Comparison of ENCODE assay signal across 36 cellular contexts in genomic region chr6:165863801-165864200, GRCh38.
"Had no signal": no experiment of that assay in that cellular context is flagged by ENCODE, and none has a peak within 500 bp of the region (broad histone marks: within the 10 kb centered on the region; RNA-seq: fewer than 3 reads in every experiment).

No MANE protein-coding gene starts in this region.

- H3K9me3 ChIP-seq: ascending aorta, body of pancreas had no signal

- H3K4me3 ChIP-seq: ascending aorta, body of pancreas, breast epithelium had no signal

- H3K27ac Mint-ChIP-seq: activated CD4-positive, alpha-beta memory T cell treated with anti-CD3 and anti-CD28 coated beads for 36 hours; activated CD4-positive, alpha-beta T cell treated with anti-CD3 and anti-CD28 coated beads, Interleukin-2, amount 10 ng/mL, durations not matched to agents 24 days and 14 days; activated CD8-positive, alpha-beta T cell treated with anti-CD3 and anti-CD28 coated beads for 36 hours; activated naive CD4-positive, alpha-beta T cell treated with anti-CD3 and anti-CD28 coated beads, Interleukin-2, amount 10 ng/mL, durations not matched to agents 7 days and 5 days; activated naive CD4-positive, alpha-beta T cell treated with anti-CD3 and anti-CD28 coated beads, Interleukin-2, amount 50 U/mL, for 24 hours; activated naive CD8-positive, alpha-beta T cell; activated naive CD8-positive, alpha-beta T cell treated with anti-CD3 and anti-CD28 coated beads, Interleukin-2, amount 10 ng/mL, durations not matched to agents 7 days and 5 days; activated naive CD8-positive, alpha-beta T cell treated with anti-CD3 and anti-CD28 coated beads, Interleukin-2, amount 50 U/mL, for 24 hours; activated T-helper 2 cell treated with anti-CD3 and anti-CD28 coated beads, Interferon-gamma antibody, Interleukin-2, Interleukin-4, amounts not matched to agents 10 μg/mL and 5 μg/mL and 100 μg/mL, durations not matched to agents 14 hours and 24 hours and 36 hours; T-helper 1 cell treated with Interleukin-12 subunit alpha and Interleukin-12 subunit beta and Interleukin-4 antibody, amounts not matched to agents 30 μg/mL and 1 μg/mL, for 36 hours; T-helper 2 cell treated with Interferon-gamma antibody and Interleukin-4, amounts not matched to agents 5 μg/mL and 100 μg/mL, for 36 hours; WTC11 had no signal

- H3K4me1 ChIP-seq: ascending aorta, body of pancreas, breast epithelium had no signal

- DNase-seq: activated CD4-positive, alpha-beta memory T cell treated with anti-CD3 and anti-CD28 coated beads for 36 hours; activated CD4-positive, alpha-beta T cell treated with anti-CD3 and anti-CD28 coated beads for 4 hours; activated CD4-positive, alpha-beta T cell treated with anti-CD3 and anti-CD28 coated beads, Interleukin-2, amount 10 ng/mL, durations not matched to agents 24 days and 14 days; activated CD4-positive, alpha-beta T cell treated with anti-CD3 and anti-CD28 coated beads, Interleukin-2, amount 50 U/mL, for 1 hour; activated CD4-positive, alpha-beta T cell treated with anti-CD3 and anti-CD28 coated beads, Interleukin-2, amount 50 U/mL, for 4 hours; activated CD4-positive, CD25-positive, alpha-beta regulatory T cell; activated CD8-positive, alpha-beta memory T cell treated with anti-CD3 and anti-CD28 coated beads, Interleukin-2, amount 50 U/mL, for 4 hours; activated CD8-positive, alpha-beta T cell treated with anti-CD3 and anti-CD28 coated beads for 36 hours; activated effector memory CD4-positive, alpha-beta T cell treated with Interleukin-2 at 50 U/mL for 16 hours; activated gamma-delta T cell; activated naive CD4-positive, alpha-beta T cell treated with anti-CD3 and anti-CD28 coated beads, Interleukin-2, amount 10 ng/mL, durations not matched to agents 7 days and 5 days; activated naive CD4-positive, alpha-beta T cell treated with Interleukin-2 at 50 U/mL for 16 hours; activated naive CD8-positive, alpha-beta T cell treated with anti-CD3 and anti-CD28 coated beads, Interleukin-2, amount 10 ng/mL, durations not matched to agents 7 days and 5 days; activated naive CD8-positive, alpha-beta T cell treated with anti-CD3 and anti-CD28 coated beads, Interleukin-2, amount 50 U/mL, for 24 hours; activated T-cell treated with anti-CD3 and anti-CD28 coated beads for 4 hours; activated T-cell treated with anti-CD3 and anti-CD28 coated beads, Interleukin-2, amount 50 U/mL, for 1 hour; activated T-cell treated with anti-CD3 and anti-CD28 coated beads, Interleukin-2, amount 50 U/mL, for 48 hours; amygdala; anterior cingulate cortex; body of pancreas; brain microvascular endothelial cell; central memory CD4-positive, alpha-beta T cell; SW 1271; T-helper 1 cell; T-helper 2 cell; T-helper 9 cell had no signal

- H3K4me3 Mint-ChIP-seq: activated CD4-positive, alpha-beta memory T cell treated with anti-CD3 and anti-CD28 coated beads for 36 hours; activated CD4-positive, alpha-beta T cell treated with anti-CD3 and anti-CD28 coated beads, Interleukin-2, amount 10 ng/mL, durations not matched to agents 24 days and 14 days; activated CD8-positive, alpha-beta T cell treated with anti-CD3 and anti-CD28 coated beads for 36 hours; activated naive CD4-positive, alpha-beta T cell treated with anti-CD3 and anti-CD28 coated beads, Interleukin-2, amount 10 ng/mL, durations not matched to agents 7 days and 5 days; activated naive CD4-positive, alpha-beta T cell treated with anti-CD3 and anti-CD28 coated beads, Interleukin-2, amount 50 U/mL, for 24 hours; activated naive CD8-positive, alpha-beta T cell; activated naive CD8-positive, alpha-beta T cell treated with anti-CD3 and anti-CD28 coated beads, Interleukin-2, amount 10 ng/mL, durations not matched to agents 7 days and 5 days; activated naive CD8-positive, alpha-beta T cell treated with anti-CD3 and anti-CD28 coated beads, Interleukin-2, amount 50 U/mL, for 24 hours; T-helper 1 cell treated with Interleukin-12 subunit alpha and Interleukin-12 subunit beta and Interleukin-4 antibody, amounts not matched to agents 30 μg/mL and 1 μg/mL, for 36 hours; T-helper 2 cell treated with Interferon-gamma antibody and Interleukin-4, amounts not matched to agents 5 μg/mL and 100 μg/mL, for 36 hours; WTC11 had no signal

- H3K27me3 ChIP-seq: ascending aorta, body of pancreas, brain microvascular endothelial cell, breast epithelium had no signal

- H3K27ac ChIP-seq: ascending aorta, body of pancreas, brain microvascular endothelial cell, breast epithelium, VCaP had no signal

- H3K4me1 Mint-ChIP-seq: activated CD4-positive, alpha-beta T cell treated with anti-CD3 and anti-CD28 coated beads, Interleukin-2, amount 10 ng/mL, durations not matched to agents 24 days and 14 days; activated naive CD4-positive, alpha-beta T cell treated with anti-CD3 and anti-CD28 coated beads, Interleukin-2, amount 10 ng/mL, durations not matched to agents 7 days and 5 days; activated naive CD4-positive, alpha-beta T cell treated with anti-CD3 and anti-CD28 coated beads, Interleukin-2, amount 50 U/mL, for 24 hours; activated naive CD8-positive, alpha-beta T cell treated with anti-CD3 and anti-CD28 coated beads, Interleukin-2, amount 10 ng/mL, durations not matched to agents 7 days and 5 days; activated naive CD8-positive, alpha-beta T cell treated with anti-CD3 and anti-CD28 coated beads, Interleukin-2, amount 50 U/mL, for 24 hours had no signal

- H3K9me3 Mint-ChIP-seq: activated CD4-positive, alpha-beta T cell treated with anti-CD3 and anti-CD28 coated beads, Interleukin-2, amount 10 ng/mL, durations not matched to agents 24 days and 14 days; activated naive CD4-positive, alpha-beta T cell treated with anti-CD3 and anti-CD28 coated beads, Interleukin-2, amount 10 ng/mL, durations not matched to agents 7 days and 5 days; activated naive CD8-positive, alpha-beta T cell treated with anti-CD3 and anti-CD28 coated beads, Interleukin-2, amount 10 ng/mL, durations not matched to agents 7 days and 5 days; activated T-helper 2 cell treated with anti-CD3 and anti-CD28 coated beads, Interferon-gamma antibody, Interleukin-2, Interleukin-4, amounts not matched to agents 10 μg/mL and 5 μg/mL and 100 μg/mL, durations not matched to agents 14 hours and 24 hours and 36 hours; T-helper 1 cell treated with Interleukin-12 subunit alpha and Interleukin-12 subunit beta and Interleukin-4 antibody, amounts not matched to agents 30 μg/mL and 1 μg/mL, for 36 hours; T-helper 2 cell treated with Interferon-gamma antibody and Interleukin-4, amounts not matched to agents 5 μg/mL and 100 μg/mL, for 36 hours had no signal

- H3K36me3 Mint-ChIP-seq: activated naive CD4-positive, alpha-beta T cell treated with anti-CD3 and anti-CD28 coated beads, Interleukin-2, amount 10 ng/mL, durations not matched to agents 7 days and 5 days; activated naive CD4-positive, alpha-beta T cell treated with anti-CD3 and anti-CD28 coated beads, Interleukin-2, amount 50 U/mL, for 24 hours; activated naive CD8-positive, alpha-beta T cell treated with anti-CD3 and anti-CD28 coated beads, Interleukin-2, amount 10 ng/mL, durations not matched to agents 7 days and 5 days; WTC11 had no signal

- ATAC-seq: activated CD4-positive, CD25-positive, alpha-beta regulatory T cell treated with anti-CD3 and anti-CD28 coated beads, Interleukin-2, amount 50 U/mL, for 24 hours; activated CD8-positive, alpha-beta T cell treated with anti-CD3 and anti-CD28 coated beads for 36 hours; activated naive CD8-positive, alpha-beta T cell treated with anti-CD3 and anti-CD28 coated beads, Interleukin-2, amount 50 U/mL, for 24 hours; body of pancreas; WTC11 had no signal

- H3K36me3 ChIP-seq: ascending aorta, brain microvascular endothelial cell, breast epithelium had no signal
